In the genomic region with DNA sequence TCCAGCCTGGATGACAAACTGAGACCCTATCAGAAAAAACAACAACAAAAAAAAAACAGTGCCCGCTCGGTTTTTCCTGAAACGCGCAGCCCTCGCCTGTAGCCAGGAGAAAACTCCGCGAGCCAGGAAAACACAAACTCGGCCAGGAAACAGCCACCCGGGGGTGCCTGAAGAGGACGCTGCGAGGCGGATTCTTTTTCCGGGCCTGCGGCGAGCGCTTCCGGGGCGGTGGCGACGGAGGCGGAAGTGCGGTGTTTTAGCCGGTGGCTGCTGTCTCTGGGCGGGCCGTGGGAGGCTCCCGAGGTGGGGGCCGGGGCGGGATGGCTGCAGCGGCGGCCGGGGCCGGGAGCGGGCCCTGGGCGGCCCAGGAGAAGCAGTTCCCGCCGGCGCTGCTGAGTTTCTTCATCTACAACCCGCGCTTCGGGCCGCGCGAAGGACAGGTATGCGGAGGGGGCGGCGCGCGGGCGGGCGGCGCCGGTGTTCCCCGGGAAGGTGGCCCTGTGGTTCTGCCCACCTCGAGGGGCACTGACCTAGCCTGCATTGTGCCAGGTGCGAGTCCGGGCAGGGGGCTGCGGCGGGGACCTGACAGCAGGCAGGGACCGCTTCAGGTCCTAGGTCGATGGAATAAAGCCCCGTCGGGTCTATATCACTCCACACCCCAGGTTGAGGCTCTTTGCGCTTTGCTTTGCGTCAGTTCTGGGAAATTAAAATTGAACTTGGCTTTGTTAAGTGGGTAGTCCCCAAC, we compare ENCODE assay signal across 1 cellular context.
TF ChIP-seq lines count a peak whose summit lies in the region.
"Not testable (repeated sequence)": the region's sequence is repeated elsewhere in the genome, so short reads cannot be mapped to it uniquely, and the experiment has no call there.

A gene (plus strand): TSS at position 254 of the 745 bp plus-strand sequence. CDS start 67 bp downstream, at position 321.

TF ChIP-seq in K562, 482 proteins besides CTCF, POLR2A, EP300 and RAD21 (continued from another document):
- TF ChIP-seq, protein P1, sequence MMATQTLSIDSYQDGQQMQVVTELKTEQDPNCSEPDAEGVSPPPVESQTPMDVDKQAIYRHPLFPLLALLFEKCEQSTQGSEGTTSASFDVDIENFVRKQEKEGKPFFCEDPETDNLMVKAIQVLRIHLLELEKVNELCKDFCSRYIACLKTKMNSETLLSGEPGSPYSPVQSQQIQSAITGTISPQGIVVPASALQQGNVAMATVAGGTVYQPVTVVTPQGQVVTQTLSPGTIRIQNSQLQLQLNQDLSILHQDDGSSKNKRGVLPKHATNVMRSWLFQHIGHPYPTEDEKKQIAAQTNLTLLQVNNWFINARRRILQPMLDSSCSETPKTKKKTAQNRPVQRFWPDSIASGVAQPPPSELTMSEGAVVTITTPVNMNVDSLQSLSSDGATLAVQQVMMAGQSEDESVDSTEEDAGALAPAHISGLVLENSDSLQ (IDR thresholded peaks at IDR 0.05): peak; percentile 29; the same call in 1 of the 2 replicates
- TF ChIP-seq CREM (IDR thresholded peaks at IDR 0.05; ENCODE audit: low read depth) (peak; percentile 44), NR2C2 (CRISPR knock-in tag; IDR thresholded peaks at IDR 0.05) (peak; percentile 53; the same call in 1 of the 2 replicates), NR2C2 (tag; IDR thresholded peaks at IDR 0.05) (peak; percentile 91), POLR2G (IDR thresholded peaks at IDR 0.05; ENCODE audit: low read depth, low read length) (peak; percentile 72), ETV6 (IDR thresholded peaks at IDR 0.05; ENCODE audit: borderline replicate concordance in 1 of 2, low read depth in 2 of 2, low read length in 1 of 2) (peak; percentile 64 to 65; a peak in 2 of 4 replicates), EP400 (IDR thresholded peaks at IDR 0.05) (peak; percentile 35; the same call in 1 of the 2 replicates), TAF1 (IDR thresholded peaks at IDR 0.05; ENCODE audit: control insufficient read depth, extremely low read depth, insufficient read depth, low read length, severe bottlenecking) (peak; percentile 28), PHF20 (IDR thresholded peaks at IDR 0.05; ENCODE audit: partially characterized antibody) (peak; percentile 56), ATF7 (IDR thresholded peaks at IDR 0.05) (0 out of 2 replicates have a peak, but pooled peaks have one; percentile 18), ZFX (CRISPR knock-in tag; IDR thresholded peaks at IDR 0.05) (peak; percentile 43), ETV1 (tag; conservative IDR thresholded peaks at IDR 0.05; ENCODE audit: low read depth) (peak; percentile 69), GATAD2B (IDR thresholded peaks at IDR 0.05; ENCODE audit: borderline replicate concordance) (0 out of 2 replicates have a peak, but pooled peaks have one; percentile 26), GABPB1 (CRISPR knock-in tag; IDR thresholded peaks at IDR 0.05) (peak; percentile 53; the same call in 1 of the 2 replicates), NR2C1 (IDR thresholded peaks at IDR 0.05) (peak; percentile 92), NR2C1 (tag; IDR thresholded peaks at IDR 0.05) (peak; percentile 94), GABPA (tag; conservative IDR thresholded peaks at IDR 0.05; ENCODE audit: low read depth) (peak; percentile 83), ELF1 (tag; IDR thresholded peaks at IDR 0.05) (peak; percentile 71), HCFC1 (IDR thresholded peaks at IDR 0.05; ENCODE audit: low read depth, low read length) (peak; percentile 46), MAZ (CRISPR knock-in tag; conservative IDR thresholded peaks at IDR 0.05 in 1 of 2, IDR thresholded peaks at IDR 0.05 in 1 of 2) (peak; percentile 34 to 37; a peak in 3 of 4 replicates)
- TF ChIP-seq, protein P2, sequence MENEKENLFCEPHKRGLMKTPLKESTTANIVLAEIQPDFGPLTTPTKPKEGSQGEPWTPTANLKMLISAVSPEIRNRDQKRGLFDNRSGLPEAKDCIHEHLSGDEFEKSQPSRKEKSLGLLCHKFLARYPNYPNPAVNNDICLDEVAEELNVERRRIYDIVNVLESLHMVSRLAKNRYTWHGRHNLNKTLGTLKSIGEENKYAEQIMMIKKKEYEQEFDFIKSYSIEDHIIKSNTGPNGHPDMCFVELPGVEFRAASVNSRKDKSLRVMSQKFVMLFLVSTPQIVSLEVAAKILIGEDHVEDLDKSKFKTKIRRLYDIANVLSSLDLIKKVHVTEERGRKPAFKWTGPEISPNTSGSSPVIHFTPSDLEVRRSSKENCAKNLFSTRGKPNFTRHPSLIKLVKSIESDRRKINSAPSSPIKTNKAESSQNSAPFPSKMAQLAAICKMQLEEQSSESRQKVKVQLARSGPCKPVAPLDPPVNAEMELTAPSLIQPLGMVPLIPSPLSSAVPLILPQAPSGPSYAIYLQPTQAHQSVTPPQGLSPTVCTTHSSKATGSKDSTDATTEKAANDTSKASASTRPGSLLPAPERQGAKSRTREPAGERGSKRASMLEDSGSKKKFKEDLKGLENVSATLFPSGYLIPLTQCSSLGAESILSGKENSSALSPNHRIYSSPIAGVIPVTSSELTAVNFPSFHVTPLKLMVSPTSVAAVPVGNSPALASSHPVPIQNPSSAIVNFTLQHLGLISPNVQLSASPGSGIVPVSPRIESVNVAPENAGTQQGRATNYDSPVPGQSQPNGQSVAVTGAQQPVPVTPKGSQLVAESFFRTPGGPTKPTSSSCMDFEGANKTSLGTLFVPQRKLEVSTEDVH (IDR thresholded peaks at IDR 0.05; ENCODE audit: low read depth, partially characterized antibody): peak; percentile 78
- TF ChIP-seq, protein P3, sequence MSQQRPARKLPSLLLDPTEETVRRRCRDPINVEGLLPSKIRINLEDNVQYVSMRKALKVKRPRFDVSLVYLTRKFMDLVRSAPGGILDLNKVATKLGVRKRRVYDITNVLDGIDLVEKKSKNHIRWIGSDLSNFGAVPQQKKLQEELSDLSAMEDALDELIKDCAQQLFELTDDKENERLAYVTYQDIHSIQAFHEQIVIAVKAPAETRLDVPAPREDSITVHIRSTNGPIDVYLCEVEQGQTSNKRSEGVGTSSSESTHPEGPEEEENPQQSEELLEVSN (IDR thresholded peaks at IDR 0.05; ENCODE audit: borderline replicate concordance in 1 of 2, extremely low read depth in 1 of 2, insufficient read depth in 1 of 2, insufficient read length in 1 of 2, low read depth in 1 of 2, low read length in 1 of 2, poor library complexity in 1 of 2, severe bottlenecking in 1 of 2): peak in 1 of 2 experiments; percentile 21
- TF ChIP-seq ETV6 (CRISPR knock-in tag; IDR thresholded peaks at IDR 0.05; ENCODE audit: borderline replicate concordance): not testable (repeated sequence)
- TF ChIP-seq, protein P4, sequence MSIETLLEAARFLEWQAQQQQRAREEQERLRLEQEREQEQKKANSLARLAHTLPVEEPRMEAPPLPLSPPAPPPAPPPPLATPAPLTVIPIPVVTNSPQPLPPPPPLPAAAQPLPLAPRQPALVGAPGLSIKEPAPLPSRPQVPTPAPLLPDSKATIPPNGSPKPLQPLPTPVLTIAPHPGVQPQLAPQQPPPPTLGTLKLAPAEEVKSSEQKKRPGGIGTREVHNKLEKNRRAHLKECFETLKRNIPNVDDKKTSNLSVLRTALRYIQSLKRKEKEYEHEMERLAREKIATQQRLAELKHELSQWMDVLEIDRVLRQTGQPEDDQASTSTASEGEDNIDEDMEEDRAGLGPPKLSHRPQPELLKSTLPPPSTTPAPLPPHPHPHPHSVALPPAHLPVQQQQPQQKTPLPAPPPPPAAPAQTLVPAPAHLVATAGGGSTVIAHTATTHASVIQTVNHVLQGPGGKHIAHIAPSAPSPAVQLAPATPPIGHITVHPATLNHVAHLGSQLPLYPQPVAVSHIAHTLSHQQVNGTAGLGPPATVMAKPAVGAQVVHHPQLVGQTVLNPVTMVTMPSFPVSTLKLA (conservative IDR thresholded peaks at IDR 0.05): peak in 1 of 2 experiments; percentile 31; a peak in 1 of 4 replicates
- TF ChIP-seq, protein P5, sequence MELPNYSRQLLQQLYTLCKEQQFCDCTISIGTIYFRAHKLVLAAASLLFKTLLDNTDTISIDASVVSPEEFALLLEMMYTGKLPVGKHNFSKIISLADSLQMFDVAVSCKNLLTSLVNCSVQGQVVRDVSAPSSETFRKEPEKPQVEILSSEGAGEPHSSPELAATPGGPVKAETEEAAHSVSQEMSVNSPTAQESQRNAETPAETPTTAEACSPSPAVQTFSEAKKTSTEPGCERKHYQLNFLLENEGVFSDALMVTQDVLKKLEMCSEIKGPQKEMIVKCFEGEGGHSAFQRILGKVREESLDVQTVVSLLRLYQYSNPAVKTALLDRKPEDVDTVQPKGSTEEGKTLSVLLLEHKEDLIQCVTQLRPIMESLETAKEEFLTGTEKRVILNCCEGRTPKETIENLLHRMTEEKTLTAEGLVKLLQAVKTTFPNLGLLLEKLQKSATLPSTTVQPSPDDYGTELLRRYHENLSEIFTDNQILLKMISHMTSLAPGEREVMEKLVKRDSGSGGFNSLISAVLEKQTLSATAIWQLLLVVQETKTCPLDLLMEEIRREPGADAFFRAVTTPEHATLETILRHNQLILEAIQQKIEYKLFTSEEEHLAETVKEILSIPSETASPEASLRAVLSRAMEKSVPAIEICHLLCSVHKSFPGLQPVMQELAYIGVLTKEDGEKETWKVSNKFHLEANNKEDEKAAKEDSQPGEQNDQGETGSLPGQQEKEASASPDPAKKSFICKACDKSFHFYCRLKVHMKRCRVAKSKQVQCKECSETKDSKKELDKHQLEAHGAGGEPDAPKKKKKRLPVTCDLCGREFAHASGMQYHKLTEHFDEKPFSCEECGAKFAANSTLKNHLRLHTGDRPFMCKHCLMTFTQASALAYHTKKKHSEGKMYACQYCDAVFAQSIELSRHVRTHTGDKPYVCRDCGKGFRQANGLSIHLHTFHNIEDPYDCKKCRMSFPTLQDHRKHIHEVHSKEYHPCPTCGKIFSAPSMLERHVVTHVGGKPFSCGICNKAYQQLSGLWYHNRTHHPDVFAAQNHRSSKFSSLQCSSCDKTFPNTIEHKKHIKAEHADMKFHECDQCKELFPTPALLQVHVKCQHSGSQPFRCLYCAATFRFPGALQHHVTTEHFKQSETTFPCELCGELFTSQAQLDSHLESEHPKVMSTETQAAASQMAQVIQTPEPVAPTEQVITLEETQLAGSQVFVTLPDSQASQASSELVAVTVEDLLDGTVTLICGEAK (IDR thresholded peaks at IDR 0.05): peak; percentile 92
- TF ChIP-seq, protein P5 (CRISPR knock-in tag; IDR thresholded peaks at IDR 0.05): not testable (repeated sequence)
- TF ChIP-seq, protein P6, sequence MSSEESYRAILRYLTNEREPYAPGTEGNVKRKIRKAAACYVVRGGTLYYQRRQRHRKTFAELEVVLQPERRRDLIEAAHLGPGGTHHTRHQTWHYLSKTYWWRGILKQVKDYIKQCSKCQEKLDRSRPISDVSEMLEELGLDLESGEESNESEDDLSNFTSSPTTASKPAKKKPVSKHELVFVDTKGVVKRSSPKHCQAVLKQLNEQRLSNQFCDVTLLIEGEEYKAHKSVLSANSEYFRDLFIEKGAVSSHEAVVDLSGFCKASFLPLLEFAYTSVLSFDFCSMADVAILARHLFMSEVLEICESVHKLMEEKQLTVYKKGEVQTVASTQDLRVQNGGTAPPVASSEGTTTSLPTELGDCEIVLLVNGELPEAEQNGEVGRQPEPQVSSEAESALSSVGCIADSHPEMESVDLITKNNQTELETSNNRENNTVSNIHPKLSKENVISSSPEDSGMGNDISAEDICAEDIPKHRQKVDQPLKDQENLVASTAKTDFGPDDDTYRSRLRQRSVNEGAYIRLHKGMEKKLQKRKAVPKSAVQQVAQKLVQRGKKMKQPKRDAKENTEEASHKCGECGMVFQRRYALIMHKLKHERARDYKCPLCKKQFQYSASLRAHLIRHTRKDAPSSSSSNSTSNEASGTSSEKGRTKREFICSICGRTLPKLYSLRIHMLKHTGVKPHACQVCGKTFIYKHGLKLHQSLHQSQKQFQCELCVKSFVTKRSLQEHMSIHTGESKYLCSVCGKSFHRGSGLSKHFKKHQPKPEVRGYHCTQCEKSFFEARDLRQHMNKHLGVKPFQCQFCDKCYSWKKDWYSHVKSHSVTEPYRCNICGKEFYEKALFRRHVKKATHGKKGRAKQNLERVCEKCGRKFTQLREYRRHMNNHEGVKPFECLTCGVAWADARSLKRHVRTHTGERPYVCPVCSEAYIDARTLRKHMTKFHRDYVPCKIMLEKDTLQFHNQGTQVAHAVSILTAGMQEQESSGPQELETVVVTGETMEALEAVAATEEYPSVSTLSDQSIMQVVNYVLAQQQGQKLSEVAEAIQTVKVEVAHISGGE (CRISPR knock-in tag; IDR thresholded peaks at IDR 0.05): peak in 1 of 3 experiments; percentile 77; a peak in 2 of 6 replicates
